In genomic region chr18:22913861-22914260, GRCh38 we compare ENCODE assay signal across 1 cellular context.
TF ChIP-seq lines count a peak whose summit lies in the region.

No MANE protein-coding gene starts in this region.

TF ChIP-seq in HCT116, 20 proteins besides CTCF, POLR2A, EP300 and RAD21 (continued from another document):
- TF ChIP-seq ZBTB33 (IDR thresholded peaks at IDR 0.05; ENCODE audit: extremely low read depth, insufficient replicate concordance, low read length) (peak; percentile 72), POLR2AphosphoS5 (IDR thresholded peaks at IDR 0.05; ENCODE audit: low read depth, low read length) (peak; percentile 77)
